ENCODE assay signal across 1 cellular context in the genomic region with DNA sequence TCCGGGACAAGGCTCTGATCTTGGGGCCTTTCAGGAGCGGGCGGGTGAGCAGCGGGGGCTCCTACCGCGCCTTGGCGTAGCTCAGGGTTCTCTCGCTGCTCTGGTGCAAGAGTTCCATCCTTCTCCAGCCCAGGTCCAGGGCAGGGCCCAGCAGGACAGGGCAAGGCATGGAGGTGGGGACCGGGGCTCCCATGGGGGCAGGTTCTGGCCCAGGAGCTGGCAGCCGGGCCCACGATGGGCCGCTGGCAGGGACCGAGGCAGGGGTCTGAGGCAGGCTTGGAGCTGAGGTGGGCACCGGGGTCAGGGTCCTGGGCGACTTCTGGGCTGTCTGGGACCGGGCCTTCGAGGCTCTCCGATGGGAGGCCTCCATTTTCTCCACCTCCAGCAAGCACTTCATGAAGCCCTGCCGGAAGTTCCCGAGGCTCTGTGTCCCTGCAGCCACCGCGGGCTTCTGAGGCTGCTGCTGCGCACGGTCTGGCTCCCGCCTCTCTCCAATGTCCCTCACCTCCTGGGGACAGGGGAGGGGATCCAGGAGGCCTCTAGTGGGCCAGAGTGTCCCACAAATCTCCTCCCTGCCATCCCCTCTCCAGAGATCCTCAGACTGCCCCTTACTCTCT.
TF ChIP-seq lines count a peak whose summit lies in the region.

No MANE protein-coding gene starts in this region.

TF ChIP-seq in IMR-90, 13 proteins besides CTCF, POLR2A, EP300 and RAD21:
- TF ChIP-seq, protein P1, sequence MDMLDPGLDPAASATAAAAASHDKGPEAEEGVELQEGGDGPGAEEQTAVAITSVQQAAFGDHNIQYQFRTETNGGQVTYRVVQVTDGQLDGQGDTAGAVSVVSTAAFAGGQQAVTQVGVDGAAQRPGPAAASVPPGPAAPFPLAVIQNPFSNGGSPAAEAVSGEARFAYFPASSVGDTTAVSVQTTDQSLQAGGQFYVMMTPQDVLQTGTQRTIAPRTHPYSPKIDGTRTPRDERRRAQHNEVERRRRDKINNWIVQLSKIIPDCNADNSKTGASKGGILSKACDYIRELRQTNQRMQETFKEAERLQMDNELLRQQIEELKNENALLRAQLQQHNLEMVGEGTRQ (IDR thresholded peaks at IDR 0.05; ENCODE audit: low read depth, low read length), result no peak
- TF ChIP-seq CEBPB (IDR thresholded peaks at IDR 0.05; ENCODE audit: low read depth, low read length), result no peak
- no peak for TF ChIP-seq FOS (IDR thresholded peaks at IDR 0.05; ENCODE audit: low read depth, low read length)
- no peak for TF ChIP-seq NFE2L2 (IDR thresholded peaks at IDR 0.05; ENCODE audit: low read depth, low read length)
- no peak for TF ChIP-seq MXI1 (IDR thresholded peaks at IDR 0.05; ENCODE audit: borderline replicate concordance, low read depth, low read length)
- no peak for TF ChIP-seq RCOR1 (IDR thresholded peaks at IDR 0.05; ENCODE audit: insufficient replicate concordance, low read length)
- no peak for TF ChIP-seq CHD1 (IDR thresholded peaks at IDR 0.05; ENCODE audit: low read depth, low read length)
- TF ChIP-seq BHLHE40 (IDR thresholded peaks at IDR 0.05; ENCODE audit: low read depth, low read length), result no peak
- TF ChIP-seq RFX5 (IDR thresholded peaks at IDR 0.05; ENCODE audit: low read depth, low read length), result no peak
- TF ChIP-seq SMC3 (IDR thresholded peaks at IDR 0.05; ENCODE audit: low read depth, low read length), result no peak
- TF ChIP-seq MAZ (IDR thresholded peaks at IDR 0.05; ENCODE audit: borderline replicate concordance, low read depth, low read length), result no peak
- TF ChIP-seq MAFK (IDR thresholded peaks at IDR 0.05; ENCODE audit: low read depth, low read length), result no peak
